In genomic region chr20:48126227-48126740, GRCh38 we compare ENCODE assay signal across 15 cellular contexts.
"Had no signal": no experiment of that assay in that cellular context is flagged by ENCODE, and none has a peak within 500 bp of the region (broad histone marks: within the 10 kb centered on the region; RNA-seq: fewer than 3 reads in every experiment).

No MANE protein-coding gene starts in this region.

- H3K4me3 ChIP-seq: ascending aorta, esophagus squamous epithelium, right atrium auricular region had no signal

- H3K9me3 ChIP-seq: ascending aorta, esophagus squamous epithelium, right atrium auricular region had no signal

- H3K4me1 ChIP-seq: right atrium auricular region had no signal

- H3K36me3 ChIP-seq: ascending aorta, esophagus squamous epithelium, right atrium auricular region had no signal

- H3K27me3 ChIP-seq: ascending aorta, right atrium auricular region had no signal

- DNase-seq: activated CD4-positive, alpha-beta T cell treated with anti-CD3 and anti-CD28 coated beads for 48 hours; activated CD8-positive, alpha-beta memory T cell treated with anti-CD3 and anti-CD28 coated beads, Interleukin-2, amount 50 U/mL, for 48 hours; activated CD8-positive, alpha-beta T cell treated with anti-CD3 and anti-CD28 coated beads, Interleukin-2, amount 10 ng/mL, durations not matched to agents 7 days and 5 days; activated naive CD4-positive, alpha-beta T cell treated with Interleukin-2 at 50 U/mL for 16 hours; activated naive CD8-positive, alpha-beta T cell treated with anti-CD3 and anti-CD28 coated beads, Interleukin-2, amount 50 U/mL, for 24 hours; esophagus squamous epithelium; foreskin fibroblast; left cardiac atrium; naive thymus-derived CD4-positive, alpha-beta T cell; posterior cingulate gyrus; stimulated activated CD4-positive, alpha-beta T cell treated with anti-CD3 and anti-CD28 coated beads, Interleukin-1b, Interleukin-23, amount 100 ng/mL, for 48 hours; trophoblast cell had no signal

- H3K27ac ChIP-seq: ascending aorta, esophagus squamous epithelium, right atrium auricular region, VCaP had no signal
